In the genomic region with DNA sequence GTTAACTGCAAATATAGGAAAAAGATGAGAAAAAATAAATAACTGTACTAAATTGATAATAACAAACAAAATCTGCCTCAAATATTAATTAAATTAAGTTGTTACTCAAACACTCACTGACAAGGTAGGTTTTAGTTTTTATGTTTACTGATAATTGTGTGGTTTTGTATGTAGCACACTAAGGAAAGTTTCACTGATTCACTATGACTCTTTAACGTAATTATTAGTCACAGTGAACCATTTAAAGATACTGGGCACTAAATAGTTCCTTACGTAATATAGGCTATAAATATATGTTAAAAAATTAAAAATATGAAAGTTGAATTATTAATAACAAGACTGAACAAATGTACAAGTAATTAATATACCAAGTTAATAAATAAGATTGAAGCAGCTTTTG, we compare ENCODE assay signal across 19 cellular contexts.
"Had no signal": no experiment of that assay in that cellular context is flagged by ENCODE, and none has a peak within 500 bp of the region (broad histone marks: within the 10 kb centered on the region; RNA-seq: fewer than 3 reads in every experiment).

No MANE protein-coding gene starts in this region.

- H3K27ac ChIP-seq: HL-60 had no signal

- DNase-seq: KBM-7, MM.1S, NCI-H1092 treated with DMSO at 0.1 percent for 48 hours, NCI-H1436, NCI-H187, NCI-H2029, NCI-H2081 treated with DMSO at 0.1 percent for 48 hours, NCI-H2171, NCI-H226, NCI-H446, NCI-H510A, NCI-H524 treated with DMSO at 0.1 percent for 48 hours, NCI-H69, NCI-H774, SHP77, T-helper 1 cell had no signal

- ATAC-seq: Panc1, SK-N-SH treated with all-trans-retinoic acid at 6 μM for 48 hours had no signal
